31 cellular contexts compared by ENCODE assay signal in genomic region chr12:91890742-91891141, GRCh38.
A peak's percentile ranks its signal among the peaks of the same experiment; 100 is the strongest.
DNase-seq lines count a peak whose midpoint lies in the region; ATAC-seq, FAIRE-seq and TF ChIP-seq lines count a peak whose summit lies in the region.
"Had no signal": no experiment of that assay in that cellular context is flagged by ENCODE, and none has a peak within 500 bp of the region (broad histone marks: within the 10 kb centered on the region; RNA-seq: fewer than 3 reads in every experiment).

No MANE protein-coding gene starts in this region.

- CTCF ChIA-PET in PC-3 (lab: Charles Lee) (no interaction called here), endothelial cell of umbilical vein (lab: Charles Lee) (interaction anchor here (1.1 kb wide), 1 partner anchor 91 kb away, joined by 3 read pairs; no protein-coding TSS in a partner anchor)

- no peak overlapping the region for H2AFZ ChIP-seq in PC-3 (ENCODE audit: low read length)
- H2AFZ ChIP-seq in endothelial cell of umbilical vein (ENCODE audit: low read depth, low read length), result no peak overlapping the region
- H2AFZ ChIP-seq: GM23338 had no signal

- no peak overlapping the region for H3K27ac ChIP-seq in PC-3 (ENCODE audit: low read length)
- no peak overlapping the region for H3K27ac ChIP-seq in endothelial cell of umbilical vein (ENCODE audit: insufficient read depth, low read depth, low read length)
- H3K27ac ChIP-seq: adrenal gland, skin epidermis, transverse colon had no signal

- H3K4me1 ChIP-seq in PC-3 (ENCODE audit: insufficient read depth, low read length) (peaks cover 58% of the 10 kb centered on the region), endothelial cell of umbilical vein (ENCODE audit: control insufficient read depth, extremely low read depth, insufficient read depth, low read length) (peaks cover 8% of the 10 kb centered on the region)
- H3K4me1 ChIP-seq: adrenal gland, transverse colon had no signal

- no peak for TF ChIP-seq CTCF in PC-3 (conservative IDR thresholded peaks at IDR 0.05; ENCODE audit: low read depth, low read length)
- TF ChIP-seq CTCF in endothelial cell of umbilical vein (IDR thresholded peaks at IDR 0.05; ENCODE audit: extremely low read depth in 1 of 2, insufficient read depth in 1 of 2, low read depth in 1 of 2, low read length in 2 of 2), result no peak
- no peak for TF ChIP-seq CTCF in retinal pigment epithelial cell (conservative IDR thresholded peaks at IDR 0.05; ENCODE audit: low read depth, low read length)

- H3K4me2 ChIP-seq in PC-3 (ENCODE audit: low read length) (peak overlapping the region; percentile 29; the same call in 1 of the 2 replicates), endothelial cell of umbilical vein (ENCODE audit: insufficient read depth, low read length) (no peak overlapping the region)
- H3K4me2 ChIP-seq: GM23338 had no signal

- H4K20me1 ChIP-seq in PC-3 (ENCODE audit: low read length), result no peaks in the 10 kb centered on the region
- H4K20me1 ChIP-seq in endothelial cell of umbilical vein (replicated peaks; ENCODE audit: control insufficient read depth, extremely low read depth, insufficient read depth, low read length), result no peaks in the 10 kb centered on the region

- no TSS peak for BruUV-seq in PC-3 (replicated peaks; lab: Mats Ljungman, UMichigan)
- no TSS peak for BruUV-seq in endothelial cell of umbilical vein (replicated peaks; lab: Mats Ljungman, UMichigan)

- dilution Hi-C loops in endothelial cell of umbilical vein (cut with MboI; ENCODE audit: extremely low pct_ligation_motif_present, low sequenced_read_pairs), result no loop called here

- no peaks in the 10 kb centered on the region for H3F3A ChIP-seq in PC-3 (ENCODE audit: low read length, unreplicated experiment)

- H3K79me2 ChIP-seq in PC-3 (ENCODE audit: low read length), result no peaks in the 10 kb centered on the region
- H3K79me2 ChIP-seq in endothelial cell of umbilical vein (ENCODE audit: control insufficient read depth, insufficient read depth, low read length), result no peaks in the 10 kb centered on the region

- H3K4me3 ChIP-seq in PC-3 (ENCODE audit: low read length), result no peak overlapping the region
- no peak overlapping the region for H3K4me3 ChIP-seq in endothelial cell of umbilical vein (replicated peaks in 1 of 3; ENCODE audit: insufficient read depth in 1 of 3, low read depth in 1 of 3, low read length in 3 of 3)
- no peak overlapping the region for H3K4me3 ChIP-seq in retinal pigment epithelial cell (ENCODE audit: low read length)
- H3K4me3 ChIP-seq: adrenal gland, dorsolateral prefrontal cortex, GM23338, skin epidermis, transverse colon had no signal

- no peaks in the 10 kb centered on the region for H3K9me1 ChIP-seq in endothelial cell of umbilical vein (replicated peaks; ENCODE audit: control insufficient read depth, extremely low read depth, insufficient read depth, low read length)

- H3K9me2 ChIP-seq in PC-3 (replicated peaks; ENCODE audit: low read length), result no peaks in the 10 kb centered on the region

- H3K27me3 ChIP-seq in PC-3 (ENCODE audit: low read length) (no peaks in the 10 kb centered on the region), endothelial cell of umbilical vein (ENCODE audit: control insufficient read depth in 2 of 2, insufficient read depth in 2 of 2, low read length in 2 of 2) (no peaks in the 10 kb centered on the region)
- H3K27me3 ChIP-seq: adrenal gland, dorsolateral prefrontal cortex, transverse colon had no signal

- H3K9me3 ChIP-seq in PC-3 (ENCODE audit: low read length), result no peaks in the 10 kb centered on the region
- H3K9me3 ChIP-seq in endothelial cell of umbilical vein (replicated peaks; ENCODE audit: control insufficient read depth, insufficient read depth, low read length), result no peaks in the 10 kb centered on the region
- H3K9me3 ChIP-seq: adrenal gland, transverse colon had no signal

- POLR2A ChIA-PET in PC-3 (lab: Charles Lee; ENCODE audit: unreplicated experiment) (no interaction called here), endothelial cell of umbilical vein (lab: Charles Lee) (no interaction called here)

- intact Hi-C loops in PC-3 (cut with micrococcal nuclease), result loop anchor here (5.0 kb wide), 1 partner anchor 252 kb away; no protein-coding TSS in a partner anchor
- intact Hi-C loops in endothelial cell of umbilical vein (cut with micrococcal nuclease), result no loop called here

- no peak for FAIRE-seq in endothelial cell of umbilical vein (lab: Jason Lieb, UNC)
- FAIRE-seq: TTC549 had no signal

- no peaks in the 10 kb centered on the region for H3K36me3 ChIP-seq in PC-3 (ENCODE audit: low read depth, low read length)
- no peaks in the 10 kb centered on the region for H3K36me3 ChIP-seq in endothelial cell of umbilical vein (ENCODE audit: control insufficient read depth in 2 of 2, extremely low read depth in 1 of 2, insufficient read depth in 2 of 2, low read length in 2 of 2)
- H3K36me3 ChIP-seq: adrenal gland, transverse colon had no signal

- DNase-seq in NCI-H146 (lab: John Stamatoyannopoulos, UW) (peak; percentile 9), NCI-H146 treated with DMSO at 0.1 percent for 48 hours (lab: John Stamatoyannopoulos, UW; ENCODE audit: unreplicated experiment) (no peak), PC-3 (peak; percentile 75), endothelial cell of umbilical vein (ENCODE audit: low read depth, low spot score) (peak; percentile 50), retinal pigment epithelial cell (ENCODE audit: low read depth) (peak; percentile 9)
- DNase-seq in effector CD8-positive, alpha-beta T cell (lab: John Stamatoyannopoulos, UW), result no peak
- no peak for DNase-seq in activated naive CD4-positive, alpha-beta T cell treated with Interleukin-2 at 50 U/mL for 16 hours
- DNase-seq: 8988T; activated CD4-positive, alpha-beta T cell treated with anti-CD3 and anti-CD28 coated beads, Interleukin-2, amount 50 U/mL, for 48 hours; activated naive CD4-positive, alpha-beta T cell treated with anti-CD3 and anti-CD28 coated beads for 36 hours; adrenal gland; cerebellar nuclear complex; DMS79 treated with DMSO at 0.1 percent for 48 hours; dorsolateral prefrontal cortex; GF-D8; glutamatergic neuron; HFFc6; NCI-H1048; NCI-H187 treated with DMSO at 0.1 percent for 48 hours; NCI-H2227 treated with DMSO at 0.1 percent for 48 hours; NCI-H774; nephron progenitor cell; RPMI8226; T-helper 17 cell; transverse colon had no signal

- H3K9ac ChIP-seq in PC-3 (ENCODE audit: low read length), result no peak overlapping the region
- no peak overlapping the region for H3K9ac ChIP-seq in endothelial cell of umbilical vein (replicated peaks; ENCODE audit: extremely low read depth, insufficient read depth, low read length)

- 0 out of 2 replicates have a peak, but pooled peaks have one; percentile 31 for ATAC-seq in PC-3
- no peak for ATAC-seq in GM19452 (IDR thresholded peaks at IDR 0.05; ENCODE audit: unreplicated experiment)
- ATAC-seq: activated CD4-positive, CD25-positive, alpha-beta regulatory T cell treated with anti-CD3 and anti-CD28 coated beads, Interleukin-2, amount 50 U/mL, for 24 hours; GM23338; stimulated activated memory B cell treated with anti-CD40 and anti-IgM and Interleukin-4, amounts not matched to agents 10 μg/mL and 1 μg/mL and 100 μg/mL, for 72 hours; T-helper 17 cell had no signal

- TF ChIP-seq POLR2A in endothelial cell of umbilical vein (IDR thresholded peaks at IDR 0.05; ENCODE audit: low read depth, low read length), result no peak

TF ChIP-seq in endothelial cell of umbilical vein, 7 proteins besides CTCF, POLR2A, EP300 and RAD21:
- TF ChIP-seq JUN (IDR thresholded peaks at IDR 0.05; ENCODE audit: borderline replicate concordance, insufficient read depth, insufficient read length, low read depth), result peak; percentile 28
- no peak for TF ChIP-seq MAX (IDR thresholded peaks at IDR 0.05; ENCODE audit: insufficient read depth, insufficient read length)
TF ChIP-seq in endothelial cell of umbilical vein: peak in this region for 1.

Comparison
In these comparisons a context has a peak if more than half of its experiments do, and no peak if none do; other contexts are left out.
1. DNase-seq: peak in NCI-H146 (single experiment), PC-3 (single experiment), endothelial cell of umbilical vein (single experiment) and retinal pigment epithelial cell (single experiment); none in NCI-H146 treated with DMSO at 0.1 percent for 48 hours (single experiment), effector CD8-positive, alpha-beta T cell (single experiment) and activated naive CD4-positive, alpha-beta T cell treated with Interleukin-2 at 50 U/mL for 16 hours (single experiment).